8 cellular contexts compared by ENCODE assay signal in the genomic region with DNA sequence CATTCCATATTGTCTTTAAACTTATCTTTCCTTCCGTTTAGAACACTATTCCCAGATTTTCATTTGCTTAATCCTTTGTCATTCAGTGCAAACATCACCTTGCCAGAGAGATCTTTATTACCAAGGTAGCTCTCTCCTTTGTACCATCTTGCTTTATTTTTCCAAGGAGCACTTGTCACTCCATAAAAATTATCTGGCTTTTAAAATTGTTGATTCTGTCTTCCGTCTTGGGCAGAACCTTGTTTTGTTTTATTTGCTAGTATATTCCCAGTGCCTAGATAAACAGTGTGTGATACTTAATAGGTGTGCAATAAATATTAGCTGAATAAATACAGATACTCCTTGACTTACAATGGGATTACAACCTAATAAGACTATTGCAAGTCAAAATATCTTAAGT.
"Had no signal": no experiment of that assay in that cellular context is flagged by ENCODE, and none has a peak within 500 bp of the region (broad histone marks: within the 10 kb centered on the region; RNA-seq: fewer than 3 reads in every experiment).

No MANE protein-coding gene starts in this region.

- FAIRE-seq: G401.6, GM12878, GM12891, GM12892, GM18507, GM19239 had no signal

- H3K4me3 ChIP-seq: GM12878 had no signal

- ATAC-seq: GM12878 had no signal

- DNase-seq: GDM1, GF-D8 had no signal
